Comparison of ENCODE assay signal across 8 cellular contexts in the genomic region with DNA sequence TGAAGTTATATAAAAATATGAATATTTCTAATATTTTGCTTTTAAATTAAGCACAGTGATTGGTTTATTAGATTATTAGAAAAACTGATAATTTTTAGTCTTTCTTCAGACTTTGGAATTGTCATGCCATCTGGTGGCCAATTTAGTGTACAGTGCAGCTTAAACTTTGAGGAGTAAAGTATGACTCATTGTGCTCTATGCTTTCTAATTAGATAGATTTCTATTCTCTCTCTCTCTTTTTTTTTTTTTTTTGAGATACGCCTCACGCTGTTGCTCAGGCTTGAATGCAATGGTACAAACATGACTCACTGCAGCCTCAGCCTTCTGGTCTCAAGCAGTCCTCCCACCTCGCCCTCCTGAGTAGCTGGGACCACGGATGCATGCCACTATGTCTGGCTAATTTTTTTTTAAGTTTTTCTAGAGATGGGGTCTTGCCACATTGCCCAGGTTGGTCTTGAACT. TPM values are rescaled to one million over a fixed set of nuclear protein-coding genes. Genes with fewer than 3 reads are reported as not detected.
DNase-seq lines count a peak whose midpoint lies in the region; ATAC-seq, FAIRE-seq and TF ChIP-seq lines count a peak whose summit lies in the region.

No MANE protein-coding gene starts in this region.

- H3K79me2 ChIP-seq in K562 (ENCODE audit: control insufficient read depth, insufficient read depth, low read length) = no peaks in the 10 kb centered on the region

- H3K4me1 Mint-ChIP-seq in Calu3 (ENCODE audit: low read depth, unreplicated experiment) = no peaks in the 10 kb centered on the region

- FAIRE-seq in K562 (lab: Jason Lieb, UNC) = peak; percentile 63

- TF ChIP-seq POLR2A in K562 (conservative IDR thresholded peaks at IDR 0.05) = no peak

- H3K9me1 ChIP-seq in K562 (ENCODE audit: control insufficient read depth, insufficient read depth, low read length) = no peaks in the 10 kb centered on the region

- WGBS in K562 (ENCODE audit: insufficient coverage, low coverage, missing lambda C conversion rate) = 83% methylated on average over 2 of the region's 4 CpGs

- H3K9me3 ChIP-seq in SJCRH30 (replicated peaks) (no peaks in the 10 kb centered on the region), K562 (replicated peaks; ENCODE audit: control insufficient read depth, insufficient read depth, low read depth, low read length) (no peaks in the 10 kb centered on the region)

- no TSS peak for BruUV-seq in Calu3 (replicated peaks; lab: Mats Ljungman, UMichigan)
- no TSS peak for BruUV-seq in K562 (replicated peaks; lab: Mats Ljungman, UMichigan)

- H3K36me3 Mint-ChIP-seq in Calu3 (ENCODE audit: insufficient read depth, unreplicated experiment) = peaks cover 7% of the 10 kb centered on the region

- TF ChIP-seq RAD21 in K562 (CRISPR knock-in tag; conservative IDR thresholded peaks at IDR 0.05 in 1 of 2, IDR thresholded peaks at IDR 0.05 in 1 of 2) = peak; percentile 57 to 76

- H3K4me1 ChIP-seq in SJCRH30 = no peaks in the 10 kb centered on the region
- H3K4me1 ChIP-seq in K562 (replicated peaks in 1 of 2; ENCODE audit: control insufficient read depth in 2 of 2, insufficient read depth in 2 of 2, low read length in 2 of 2) = no peaks in the 10 kb centered on the region; a peak in 1 of 5 replicates

- CTCF ChIA-PET in Calu3 (lab: Charles Lee) (interaction anchor here (0.6 to 0.7 kb wide), 2 partner anchors 60 to 116 kb away, joined by 3 to 5 read pairs; partner anchors contain the start of gene ZBTB26), K562 (lab: Yijun Ruan, JAX; ENCODE audit: low intra/inter-chr PET ratio) (interaction anchor here (0.6 to 2.1 kb wide), 3 partner anchors 38 to 869 kb away, joined by 3 to 9 read pairs (median 3); no protein-coding TSS in a partner anchor)

- intact Hi-C loops in Calu3 (cut with micrococcal nuclease; ENCODE audit: unreplicated experiment) = loop anchor here (1.0 to 5.0 kb wide), 2 partner anchors 60 to 79 kb away; partner anchors contain the start of genes ZBTB26 and ZBTB6
- intact Hi-C loops in K562 (cut with micrococcal nuclease) = loop anchor here (1.0 to 5.0 kb wide), 2 partner anchors 79 to 526 kb away; partner anchors contain the start of gene ZBTB6

- POLR2A ChIA-PET in K562 (lab: Yijun Ruan, JAX) = interaction anchor here (0.6 to 1.6 kb wide), 4 partner anchors 18 to 1021 kb away, joined by 3 to 4 read pairs (median 3); no protein-coding TSS in a partner anchor

- H3K4me3 ChIP-seq in HFF-Myc (replicated peaks; ENCODE audit: low read depth, low read length) (no peak overlapping the region), SJCRH30 (no peak overlapping the region), K562 (no peak overlapping the region)

- H3K9me3 Mint-ChIP-seq in Calu3 (ENCODE audit: low read depth, unreplicated experiment) = no peaks in the 10 kb centered on the region

- H2AFZ ChIP-seq in K562 (ENCODE audit: low read depth, low read length) = no peak overlapping the region

- in situ Hi-C loops in K562 (cut with MboI) = no loop called here

- H3K27ac ChIP-seq in SJCRH30 (no peak overlapping the region), K562 (ENCODE audit: extremely low read depth, low read depth, low read length) (no peak overlapping the region)

- TF ChIP-seq CTCF in Calu3 (IDR thresholded peaks at IDR 0.05; ENCODE audit: unreplicated experiment) = peak; percentile 28
- TF ChIP-seq CTCF in HFF-Myc (IDR thresholded peaks at IDR 0.05; ENCODE audit: low read depth, low read length, missing control alignments) = peak; percentile 57
- TF ChIP-seq CTCF in K562 (IDR thresholded peaks at IDR 0.05 in 2 of 3, conservative IDR thresholded peaks at IDR 0.05 in 1 of 3; ENCODE audit: insufficient read depth in 2 of 3, low read depth in 1 of 3, low read length in 3 of 3) = peak; percentile 31 to 80 (median 52); a peak in 5 of 6 replicates

- H3K27me3 ChIP-seq in SJCRH30 (no peaks in the 10 kb centered on the region), K562 (ENCODE audit: control insufficient read depth in 2 of 2, insufficient read depth in 2 of 2, low read length in 2 of 2) (no peaks in the 10 kb centered on the region)

- no peak for TF ChIP-seq EP300 in K562 (IDR thresholded peaks at IDR 0.05; ENCODE audit: low read length)

- H3K4me2 ChIP-seq in K562 (ENCODE audit: insufficient read depth, low read length) = no peak overlapping the region

- H3K27ac Mint-ChIP-seq in Calu3 (ENCODE audit: unreplicated experiment) = no peak overlapping the region

- H3K4me3 Mint-ChIP-seq in Calu3 (ENCODE audit: low read depth, unreplicated experiment) = no peak overlapping the region

- peak; percentile 79 for ATAC-seq in K562
- ATAC-seq in HG03342 (IDR thresholded peaks at IDR 0.05; ENCODE audit: unreplicated experiment) = no peak

- H3K36me3 ChIP-seq in SJCRH30 (peaks cover 42% of the 10 kb centered on the region), K562 (ENCODE audit: control insufficient read depth, insufficient read depth, low read length) (peaks cover 32% of the 10 kb centered on the region; the same call in 1 of the 3 replicates)

- DNase-seq in Calu3 (peak; percentile 30), HFF-Myc (ENCODE audit: extremely low read depth, low read depth) (peak; percentile 61), SJCRH30 (peak; percentile 25 to 60), K562 (ENCODE audit: extremely low read depth in 1 of 4, low spot score in 3 of 4) (peak; percentile 34 to 60 (median 54)), inferior parietal cortex (ENCODE audit: extremely low spot score) (peak; percentile 72), NCI-H1417 treated with DMSO at 0.1 percent for 48 hours (lab: John Stamatoyannopoulos, UW) (no peak)
- peak; percentile 48 for DNase-seq in stimulated activated CD4-positive, alpha-beta T cell treated with anti-CD3 and anti-CD28 coated beads, Interleukin-1b, Interleukin-23, amount 100 ng/mL, for 48 hours

- H3K27me3 Mint-ChIP-seq in Calu3 (ENCODE audit: unreplicated experiment) = no peaks in the 10 kb centered on the region

- no peaks in the 10 kb centered on the region for H4K20me1 ChIP-seq in K562 (replicated peaks; ENCODE audit: control insufficient read depth, insufficient read depth, low read length)

- no peak overlapping the region for H3K9ac ChIP-seq in K562 (ENCODE audit: insufficient read depth in 1 of 2, low read depth in 2 of 2, low read length in 2 of 2)

TF ChIP-seq in K562, 482 proteins besides CTCF, POLR2A, EP300 and RAD21 (continues in another document):
- TF ChIP-seq MXI1 (IDR thresholded peaks at IDR 0.05; ENCODE audit: low read depth, low read length) = no peak
- TF ChIP-seq ZNF217 (CRISPR knock-in tag; IDR thresholded peaks at IDR 0.05) = no peak
- no peak for TF ChIP-seq ATF4 (CRISPR knock-in tag; IDR thresholded peaks at IDR 0.05)
- TF ChIP-seq JUNB (CRISPR knock-in tag; conservative IDR thresholded peaks at IDR 0.05) = 0 out of 2 replicates have a peak, but pooled peaks have one; percentile 44

RNA-seq across cellular contexts. Expression of gene GPR21, which starts 42.1 kb away (rescaled TPM):
- total RNA-seq in Calu3 (2022) = 2.0 and 3.1 TPM in 2 replicates
- total RNA-seq in SJCRH30 (2014; rRNA removed; shearing (Covaris generic)) = 0.68 and 1.7 TPM in 2 replicates
- total RNA-seq in K562 (2011; cell fraction: chromatin; rRNA removed; ENCODE audit: low replicate concordance) = 2.8 and 10.7 TPM in 2 replicates
- total RNA-seq in K562 (2011; cell fraction: nucleolus; rRNA removed) = 1.8 and 3.8 TPM in 2 replicates
- total RNA-seq in K562 (2011; cell fraction: nucleoplasm; rRNA removed) = 7.3 and 13.7 TPM in 2 replicates
- total RNA-seq in K562 (2014; rRNA removed) = 0.24 TPM in 1 of 2 replicates, not detected in the other
- 0.36 and 0.67 TPM in 2 replicates for total RNA-seq in K562 (2014; rRNA removed; fragmentation: Illumina TruSeq; extraction: Trizol)
- total RNA-seq in K562 (2015; rRNA removed; fragmentation: Illumina TruSeq; extraction: Trizol) = 0.75 and 0.83 TPM in 2 replicates
- total RNA-seq in K562 (2021) = 0.16 TPM in 1 of 2 replicates, not detected in the other
- polyA plus RNA-seq in K562 (2011; rRNA removed) = 0.27 TPM in 1 of 2 replicates, not detected in the other
- 0.09 TPM in 1 of 2 replicates, not detected in the other for polyA plus RNA-seq in K562 (2011; cell fraction: cytosol; rRNA removed)
- 1.1 and 2.2 TPM in 2 replicates for polyA plus RNA-seq in K562 (2011; cell fraction: nucleus; rRNA removed)
- not detected in 2 replicates for polyA plus RNA-seq in K562 (2012)
- not detected in 2 replicates for polyA plus RNA-seq in K562 (2014; fragmentation: Illumina TruSeq; extraction: Trizol)
- polyA plus RNA-seq in K562 (2014; fragmentation: Nextera tagmentation; extraction: Ambion mirVana) = not detected
- polyA plus RNA-seq in K562 (2014; rRNA removed) = 0.15 TPM in 1 of 2 replicates, not detected in the other
- 5.1 and 6.2 TPM in 2 replicates for polyA minus RNA-seq in K562 (2011; rRNA and poly(A)+ RNA removed)
- polyA minus RNA-seq in K562 (2011; cell fraction: cytosol; rRNA and poly(A)+ RNA removed) = not detected in 2 replicates
- 6.0 and 7.4 TPM in 2 replicates for polyA minus RNA-seq in K562 (2011; cell fraction: nucleus; rRNA and poly(A)+ RNA removed)

RNA-seq across cellular contexts. Expression of gene RABGAP1, which starts 50.6 kb away (rescaled TPM):
- total RNA-seq in Calu3 (2022) = 55.7 and 57.9 TPM in 2 replicates
- 52.9 and 57.4 TPM in 2 replicates for total RNA-seq in SJCRH30 (2014; rRNA removed; shearing (Covaris generic))
- 103 and 147 TPM in 2 replicates for total RNA-seq in K562 (2011; cell fraction: chromatin; rRNA removed; ENCODE audit: low replicate concordance)
- total RNA-seq in K562 (2011; cell fraction: nucleolus; rRNA removed) = 25.3 and 30.7 TPM in 2 replicates
- 45.7 and 53.1 TPM in 2 replicates for total RNA-seq in K562 (2011; cell fraction: nucleoplasm; rRNA removed)
- total RNA-seq in K562 (2014; rRNA removed) = 5.1 and 6.8 TPM in 2 replicates
- 15.7 and 16.3 TPM in 2 replicates for total RNA-seq in K562 (2014; rRNA removed; fragmentation: Illumina TruSeq; extraction: Trizol)
- total RNA-seq in K562 (2015; rRNA removed; fragmentation: Illumina TruSeq; extraction: Trizol) = 14.1 and 16.5 TPM in 2 replicates
- total RNA-seq in K562 (2021) = 12.6 and 15.3 TPM in 2 replicates
- 21.0 and 22.7 TPM in 2 replicates for polyA plus RNA-seq in K562 (2011; rRNA removed)
- 4.0 and 8.5 TPM in 2 replicates for polyA plus RNA-seq in K562 (2011; cell fraction: cytosol; rRNA removed)
- polyA plus RNA-seq in K562 (2011; cell fraction: nucleus; rRNA removed) = 19.9 and 21.0 TPM in 2 replicates
- 7.6 and 8.2 TPM in 2 replicates for polyA plus RNA-seq in K562 (2012)
- polyA plus RNA-seq in K562 (2014; fragmentation: Illumina TruSeq; extraction: Trizol) = 9.6 and 13.1 TPM in 2 replicates
- polyA plus RNA-seq in K562 (2014; fragmentation: Nextera tagmentation; extraction: Ambion mirVana) = 1 to 10 TPM; 1.5 to 2.2 TPM
- 7.7 and 9.8 TPM in 2 replicates for polyA plus RNA-seq in K562 (2014; rRNA removed)
- polyA minus RNA-seq in K562 (2011; rRNA and poly(A)+ RNA removed) = 30.5 and 41.7 TPM in 2 replicates
- 6.6 and 11.8 TPM in 2 replicates for polyA minus RNA-seq in K562 (2011; cell fraction: cytosol; rRNA and poly(A)+ RNA removed)
- 24.9 and 52.1 TPM in 2 replicates for polyA minus RNA-seq in K562 (2011; cell fraction: nucleus; rRNA and poly(A)+ RNA removed)
